16 cellular contexts compared by ENCODE assay signal in genomic region chr2:32192418-32192817, GRCh38.
"Had no signal": no experiment of that assay in that cellular context is flagged by ENCODE, and none has a peak within 500 bp of the region (broad histone marks: within the 10 kb centered on the region; RNA-seq: fewer than 3 reads in every experiment).

No MANE protein-coding gene starts in this region.

- H3K4me3 ChIP-seq: gastroesophageal sphincter, sigmoid colon, transverse colon, uterus had no signal

- DNase-seq: activated effector memory CD4-positive, alpha-beta T cell treated with Interleukin-2 at 50 U/mL for 16 hours; amniotic stem cell; effector CD8-positive, alpha-beta T cell; left ventricle myocardium superior; occipital lobe; posterior cingulate gyrus; sigmoid colon; stimulated activated CD4-positive, alpha-beta T cell treated with anti-CD3 and anti-CD28 coated beads, Interleukin-4, amount 100 ng/mL, for 4 hours; stimulated activated naive CD4-positive, alpha-beta T cell treated with Interleukin-2 at 50 U/mL for 16 hours; SW 1271; transverse colon; uterus had no signal

- H3K27me3 ChIP-seq: gastroesophageal sphincter, sigmoid colon, transverse colon, uterus had no signal

- H3K36me3 ChIP-seq: uterus had no signal

- ATAC-seq: esophagus mucosa, gastroesophageal sphincter, left ventricle myocardium superior had no signal

- H3K9me3 Mint-ChIP-seq: activated naive CD4-positive, alpha-beta T cell treated with anti-CD3 and anti-CD28 coated beads, Interleukin-2, amount 50 U/mL, for 24 hours; dendritic cell treated with granulocyte-macrophage colony-stimulating factor and Interleukin-4, amounts not matched to agents 40 ng/mL and 50 ng/mL, for 4 days had no signal

- H3K27ac Mint-ChIP-seq: activated naive CD4-positive, alpha-beta T cell treated with anti-CD3 and anti-CD28 coated beads, Interleukin-2, amount 50 U/mL, for 24 hours; dendritic cell treated with granulocyte-macrophage colony-stimulating factor and Interleukin-4, amounts not matched to agents 40 ng/mL and 50 ng/mL, for 4 days had no signal

- H3K27me3 Mint-ChIP-seq: activated naive CD4-positive, alpha-beta T cell treated with anti-CD3 and anti-CD28 coated beads, Interleukin-2, amount 50 U/mL, for 24 hours; dendritic cell treated with granulocyte-macrophage colony-stimulating factor and Interleukin-4, amounts not matched to agents 40 ng/mL and 50 ng/mL, for 4 days had no signal

- H3K4me3 Mint-ChIP-seq: activated naive CD4-positive, alpha-beta T cell treated with anti-CD3 and anti-CD28 coated beads, Interleukin-2, amount 50 U/mL, for 24 hours; dendritic cell treated with granulocyte-macrophage colony-stimulating factor and Interleukin-4, amounts not matched to agents 40 ng/mL and 50 ng/mL, for 4 days had no signal
